In the genomic region with DNA sequence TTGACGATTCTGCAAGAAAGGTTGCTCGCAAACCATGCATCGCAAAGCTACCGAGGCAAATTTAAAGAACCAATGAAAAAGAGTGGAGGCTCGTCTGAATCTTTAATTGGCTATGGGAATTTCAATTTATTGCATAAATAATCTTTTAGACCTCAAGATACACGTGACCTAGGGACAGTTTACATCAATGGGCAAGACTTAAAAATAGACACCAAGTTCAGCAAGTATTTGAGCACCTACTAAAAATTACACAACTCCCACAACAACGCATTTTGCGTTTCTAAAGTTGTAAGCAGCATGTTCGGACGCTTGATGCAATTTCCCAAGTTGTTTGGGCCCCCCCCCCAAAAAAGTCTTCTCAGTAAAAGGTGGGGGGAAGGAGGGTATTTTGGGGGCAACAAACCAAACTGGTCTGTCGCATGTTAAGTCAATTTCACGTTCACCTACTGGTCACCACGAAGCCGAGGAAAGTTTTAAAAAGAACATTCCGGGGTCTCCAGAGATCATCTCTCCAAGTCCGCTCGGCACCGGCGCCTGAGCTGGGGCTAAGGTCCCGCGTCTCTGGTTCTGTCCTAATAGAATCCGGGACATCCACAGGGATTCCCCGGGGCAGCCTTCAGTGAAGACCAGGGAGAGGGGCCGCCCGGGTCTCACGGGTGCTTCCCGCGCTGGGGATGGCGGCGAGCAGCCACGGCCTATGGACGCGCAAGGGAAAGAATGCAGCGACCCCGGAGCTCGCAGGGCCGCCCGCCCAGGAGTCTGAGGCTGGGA, we compare ENCODE assay signal across 8 cellular contexts. TPM values are rescaled to one million over a fixed set of nuclear protein-coding genes. Genes with fewer than 3 reads are reported as not detected.
DNase-seq lines count a peak whose midpoint lies in the region; ATAC-seq and TF ChIP-seq lines count a peak whose summit lies in the region.

No MANE protein-coding gene starts in this region.

- H3K9me3 ChIP-seq in Karpas-422 (ENCODE audit: low read length) (no peaks in the 10 kb centered on the region), prostate gland (no peaks in the 10 kb centered on the region)

- TF ChIP-seq POLR2A in prostate gland (IDR thresholded peaks at IDR 0.05): no peak

- peaks cover 96% of the 10 kb centered on the region for H3K79me2 ChIP-seq in Karpas-422 (ENCODE audit: low read length)

- no peak for DNase-seq in AG09309 (ENCODE audit: low read depth)
- DNase-seq in Karpas-422: peak; percentile 79
- peak; percentile 31 for DNase-seq in globus pallidus (ENCODE audit: low spot score)
- peak; percentile 16 for DNase-seq in prostate gland (ENCODE audit: low spot score)
- DNase-seq in SHP77 (lab: John Stamatoyannopoulos, UW): no peak
- no peak for DNase-seq in NCI-H2029 treated with DMSO at 0.1 percent for 48 hours (lab: John Stamatoyannopoulos, UW)

- peak overlapping the region; percentile 97 for H3K27ac ChIP-seq in Karpas-422 (ENCODE audit: low read length)
- H3K27ac ChIP-seq in prostate gland: peak overlapping the region; percentile 97 to 98

- no peaks in the 10 kb centered on the region for H3K27me3 Mint-ChIP-seq in activated T-helper 17 cell treated with anti-CD3 and anti-CD28 coated beads, Interleukin-2, amount 50 U/mL, for 72 hours

- under 1% methylated on average over 34 of the region's 38 CpGs for WGBS in prostate gland

- peaks cover 50% of the 10 kb centered on the region for H4K20me1 ChIP-seq in Karpas-422 (ENCODE audit: insufficient read depth, low read depth, low read length)

- no peaks in the 10 kb centered on the region for H3K9me2 ChIP-seq in Karpas-422 (replicated peaks; ENCODE audit: insufficient read depth, low read length)

- TF ChIP-seq CTCF in AG09309 (IDR thresholded peaks at IDR 0.05; ENCODE audit: control insufficient read depth, insufficient read depth, low read depth, low read length, missing control alignments) (no peak), prostate gland (IDR thresholded peaks at IDR 0.05) (no peak)

- peaks cover 75% of the 10 kb centered on the region for H3K4me1 ChIP-seq in Karpas-422 (ENCODE audit: low read length)
- H3K4me1 ChIP-seq in prostate gland (replicated peaks): no peaks in the 10 kb centered on the region

- H2AFZ ChIP-seq in Karpas-422 (ENCODE audit: low read length): no peak overlapping the region

- H3K36me3 ChIP-seq in Karpas-422 (ENCODE audit: insufficient read depth, low read length): peaks cover 58% of the 10 kb centered on the region
- no peaks in the 10 kb centered on the region for H3K36me3 ChIP-seq in prostate gland

- intact Hi-C loops in prostate gland (cut with DNase I): no loop called here

- H3K4me3 Mint-ChIP-seq in activated T-helper 17 cell treated with anti-CD3 and anti-CD28 coated beads, Interleukin-2, amount 50 U/mL, for 72 hours: peak overlapping the region; percentile 98

- H3K27me3 ChIP-seq in Karpas-422 (ENCODE audit: low read length): no peaks in the 10 kb centered on the region
- no peaks in the 10 kb centered on the region for H3K27me3 ChIP-seq in prostate gland (replicated peaks; ENCODE audit: insufficient read depth)

- peak overlapping the region; percentile 98 for H3K27ac Mint-ChIP-seq in activated T-helper 17 cell treated with anti-CD3 and anti-CD28 coated beads, Interleukin-2, amount 50 U/mL, for 72 hours

- peak overlapping the region; percentile 98 for H3K9ac ChIP-seq in Karpas-422 (ENCODE audit: low read length)

- H3K4me1 Mint-ChIP-seq in activated T-helper 17 cell treated with anti-CD3 and anti-CD28 coated beads, Interleukin-2, amount 50 U/mL, for 72 hours: peaks cover 26% of the 10 kb centered on the region

- H3K4me3 ChIP-seq in AG09309 (ENCODE audit: control insufficient read depth, low read depth, low read length) (peak overlapping the region; percentile 92), Karpas-422 (ENCODE audit: low read length) (peak overlapping the region; percentile 79), prostate gland (peak overlapping the region; percentile 71 to 96)

- ATAC-seq in GM19372 (IDR thresholded peaks at IDR 0.05; ENCODE audit: low read depth, unreplicated experiment): peak; percentile 0
- ATAC-seq in activated T-helper 17 cell treated with anti-CD3 and anti-CD28 coated beads, Interleukin-2, amount 50 U/mL, for 72 hours (replicated peaks): no peak

- H3K4me2 ChIP-seq in Karpas-422 (ENCODE audit: low read depth, low read length, poor library complexity, severe bottlenecking): peak overlapping the region; percentile 87

- H3K9me3 Mint-ChIP-seq in activated T-helper 17 cell treated with anti-CD3 and anti-CD28 coated beads, Interleukin-2, amount 50 U/mL, for 72 hours: no peaks in the 10 kb centered on the region

- H3K36me3 Mint-ChIP-seq in activated T-helper 17 cell treated with anti-CD3 and anti-CD28 coated beads, Interleukin-2, amount 50 U/mL, for 72 hours (ENCODE audit: low read depth): peaks cover 98% of the 10 kb centered on the region

RNA-seq across cellular contexts. Expression of a gene that starts 0.8 kb away (rescaled TPM):
- 195 and 298 TPM in 2 replicates for total RNA-seq in Karpas-422 (2014; rRNA removed; shearing (Covaris generic); ENCODE audit: low replicate concordance)
- 100 to 1,000 TPM; 175 to 201 TPM for total RNA-seq in activated T-helper 17 cell treated with anti-CD3 and anti-CD28 coated beads, Interleukin-2, amount 50 U/mL, for 72 hours
- 10 to 100 TPM; 48.3 to 84.8 TPM for total RNA-seq in prostate gland

RNA-seq across cellular contexts. Expression of a gene that starts 1.0 kb away (rescaled TPM):
- total RNA-seq in Karpas-422 (2014; rRNA removed; shearing (Covaris generic); ENCODE audit: low replicate concordance): 23.3 and 26.5 TPM in 2 replicates
- total RNA-seq in activated T-helper 17 cell treated with anti-CD3 and anti-CD28 coated beads, Interleukin-2, amount 50 U/mL, for 72 hours: 10 to 100 TPM; 24.2 to 33.2 TPM
- 10 to 100 TPM; 11.1 to 15.5 TPM for total RNA-seq in prostate gland

Comparison
In these comparisons a context has a peak if more than half of its experiments do, and no peak if none do; other contexts are left out.
1. DNase-seq: peak in Karpas-422 (single experiment), globus pallidus (single experiment) and prostate gland (single experiment); none in AG09309 (single experiment), SHP77 (0 of 2) and NCI-H2029 treated with DMSO at 0.1 percent for 48 hours (single experiment).
2. Peak in every context shown above with its lines, with median percentiles within 50 percentile points of each other: H3K4me3 ChIP-seq.